Comparison of ENCODE assay signal across 22 cellular contexts in genomic region chr10:76657337-76658012, GRCh38.
"Had no signal": no experiment of that assay in that cellular context is flagged by ENCODE, and none has a peak within 500 bp of the region (broad histone marks: within the 10 kb centered on the region; RNA-seq: fewer than 3 reads in every experiment).

No MANE protein-coding gene starts in this region.

- H2AFZ ChIP-seq: hepatocyte had no signal

- H3K4me2 ChIP-seq: hepatocyte had no signal

- H3K27me3 ChIP-seq: adrenal gland, ascending aorta, brain microvascular endothelial cell, gastroesophageal sphincter, hepatocyte, tibial nerve had no signal

- DNase-seq: activated CD4-positive, alpha-beta T cell treated with anti-CD3 and anti-CD28 coated beads for 36 hours; activated CD4-positive, CD25-positive, alpha-beta regulatory T cell; activated effector memory CD4-positive, alpha-beta T cell treated with Interleukin-2 at 50 U/mL for 16 hours; activated naive CD4-positive, alpha-beta T cell treated with anti-CD3 and anti-CD28 coated beads for 36 hours; activated naive CD8-positive, alpha-beta T cell treated with anti-CD3 and anti-CD28 coated beads for 36 hours; activated T-cell treated with anti-CD3 and anti-CD28 coated beads for 4 hours; adrenal gland; brain microvascular endothelial cell; effector memory CD8-positive, alpha-beta T cell; islet precursor cell; left ventricle myocardium inferior; mucosa of descending colon; right cardiac atrium; stimulated activated CD4-positive, alpha-beta T cell treated with anti-CD3 and anti-CD28 coated beads, Interleukin-2, amount 100 ng/mL, for 48 hours; stimulated activated naive CD4-positive, alpha-beta T cell treated with Interleukin-2 at 50 U/mL for 16 hours had no signal

- H3K27ac ChIP-seq: adrenal gland, ascending aorta, brain microvascular endothelial cell, coronary artery, gastroesophageal sphincter, hepatocyte, left ventricle myocardium inferior, tibial nerve had no signal

- H3K4me3 ChIP-seq: adrenal gland, ascending aorta, coronary artery, gastroesophageal sphincter, hepatocyte, left ventricle myocardium inferior, lung, mucosa of descending colon, tibial nerve had no signal

- H3K4me1 ChIP-seq: adrenal gland, ascending aorta, gastroesophageal sphincter, left ventricle myocardium inferior, tibial nerve had no signal

- ATAC-seq: activated CD4-positive, alpha-beta T cell treated with anti-CD3 and anti-CD28 coated beads for 36 hours; effector memory CD8-positive, alpha-beta T cell; gastroesophageal sphincter; mucosa of descending colon; natural killer cell treated with Interleukin-12 subunit alpha and Interleukin-12 subunit beta and Interleukin-15 and Interleukin-18, amount 100 ng/mL, for 72 hours; right cardiac atrium had no signal

- H3K9me3 ChIP-seq: adrenal gland, ascending aorta, gastroesophageal sphincter, mucosa of descending colon, tibial nerve had no signal

- H3K36me3 ChIP-seq: adrenal gland, ascending aorta, brain microvascular endothelial cell, gastroesophageal sphincter, left ventricle myocardium inferior, tibial nerve had no signal
